Comparison of ENCODE assay signal across 28 cellular contexts in genomic region chr12:78386871-78387270, GRCh38.
"Had no signal": no experiment of that assay in that cellular context is flagged by ENCODE, and none has a peak within 500 bp of the region (broad histone marks: within the 10 kb centered on the region; RNA-seq: fewer than 3 reads in every experiment).

No MANE protein-coding gene starts in this region.

- FAIRE-seq: astrocyte, bronchial epithelial cell had no signal

- DNase-seq: activated B cell treated with CpG ODN at 0.5 μM for 24 hours; activated CD4-positive, alpha-beta T cell treated with anti-CD3 and anti-CD28 coated beads for 48 hours; activated CD4-positive, alpha-beta T cell treated with anti-CD3 and anti-CD28 coated beads, Interleukin-2, amount 50 U/mL, for 1 hour; activated CD4-positive, alpha-beta T cell treated with anti-CD3 and anti-CD28 coated beads, Interleukin-2, amount 50 U/mL, for 48 hours; activated CD8-positive, alpha-beta memory T cell treated with anti-CD3 and anti-CD28 coated beads for 24 hours; activated CD8-positive, alpha-beta T cell treated with anti-CD3 and anti-CD28 coated beads for 36 hours; activated effector memory CD4-positive, alpha-beta T cell treated with Interleukin-2 at 50 U/mL for 16 hours; activated gamma-delta T cell treated with Interleukin-2 at 50 U/mL for 16 hours; activated naive CD4-positive, alpha-beta T cell treated with anti-CD3 and anti-CD28 coated beads, Interleukin-2, amount 50 U/mL, for 16 hours; activated naive CD4-positive, alpha-beta T cell treated with Interleukin-2 at 50 U/mL for 16 hours; activated T-cell treated with anti-CD3 and anti-CD28 coated beads, Interleukin-2, amount 50 U/mL, for 4 hours; amniotic stem cell; anterior cingulate cortex; brain microvascular endothelial cell; effector memory CD4-positive, alpha-beta T cell; endodermal cell; erythroblast; foreskin keratinocyte; gastrocnemius medialis; glutamatergic neuron; heart left ventricle; T-helper 17 cell; T1000; WERI-Rb-1 had no signal

- ATAC-seq: activated CD4-positive, CD25-positive, alpha-beta regulatory T cell treated with anti-CD3 and anti-CD28 coated beads, Interleukin-2, amount 50 U/mL, for 24 hours; activated CD8-positive, alpha-beta T cell treated with anti-CD3 and anti-CD28 coated beads for 36 hours; activated T-cell treated with anti-CD3 and anti-CD28 coated beads, Interleukin-2, amount 50 U/mL, for 4 hours; activated T-helper 17 cell treated with anti-CD3 and anti-CD28 coated beads, Interleukin-2, amount 50 U/mL, for 72 hours; foreskin keratinocyte; gastrocnemius medialis; heart left ventricle; T-helper 17 cell had no signal
